Comparison of ENCODE assay signal across 18 cellular contexts in genomic region chr16:68526143-68526781, GRCh38.
"Had no signal": no experiment of that assay in that cellular context is flagged by ENCODE, and none has a peak within 500 bp of the region (broad histone marks: within the 10 kb centered on the region; RNA-seq: fewer than 3 reads in every experiment).

No MANE protein-coding gene starts in this region.

- H2AFZ ChIP-seq: parathyroid adenoma had no signal

- DNase-seq: activated CD4-positive, alpha-beta T cell treated with anti-CD3 and anti-CD28 coated beads, Interleukin-2, amount 50 U/mL, for 48 hours; activated naive CD4-positive, alpha-beta T cell treated with Interleukin-2 at 50 U/mL for 16 hours; cerebellar nuclear complex; effector memory CD4-positive, alpha-beta T cell; foreskin fibroblast; kidney glomerular epithelial cell; stimulated activated CD4-positive, alpha-beta T cell treated with anti-CD3 and anti-CD28 coated beads, Interleukin-4, amount 100 ng/mL, for 24 hours; stimulated activated naive CD4-positive, alpha-beta T cell treated with Interleukin-2 at 50 U/mL for 16 hours; substantia nigra; T-helper 9 cell; transverse colon had no signal

- ATAC-seq: activated T-helper 17 cell treated with anti-CD3 and anti-CD28 coated beads, Interleukin-2, amount 50 U/mL, for 72 hours had no signal

- H3K27me3 ChIP-seq: ascending aorta, breast epithelium, transverse colon, vagina had no signal

- H3K4me3 Mint-ChIP-seq: activated T-helper 17 cell treated with anti-CD3 and anti-CD28 coated beads, Interleukin-2, amount 50 U/mL, for 72 hours; neural crest cell had no signal

- H3K27me3 Mint-ChIP-seq: activated T-helper 17 cell treated with anti-CD3 and anti-CD28 coated beads, Interleukin-2, amount 50 U/mL, for 72 hours had no signal

- H3K4me3 ChIP-seq: ascending aorta, breast epithelium, lung, transverse colon, vagina had no signal

- H3K36me3 ChIP-seq: ascending aorta, breast epithelium, transverse colon, vagina had no signal

- H3K27ac ChIP-seq: ascending aorta, breast epithelium, parathyroid adenoma, transverse colon, vagina had no signal

- H3K9me3 ChIP-seq: ascending aorta, breast epithelium, transverse colon, vagina had no signal

- H3K27ac Mint-ChIP-seq: activated T-helper 17 cell treated with anti-CD3 and anti-CD28 coated beads, Interleukin-2, amount 50 U/mL, for 72 hours had no signal

- H3K9ac ChIP-seq: parathyroid adenoma had no signal

- H3K4me1 ChIP-seq: breast epithelium had no signal
